18 cellular contexts compared by ENCODE assay signal in genomic region chr3:50454671-50455070, GRCh38. TPM values are rescaled to one million over a fixed set of nuclear protein-coding genes. Genes with fewer than 3 reads are reported as not detected.
A peak's percentile ranks its signal among the peaks of the same experiment; 100 is the strongest.
DNase-seq lines count a peak whose midpoint lies in the region; ATAC-seq and TF ChIP-seq lines count a peak whose summit lies in the region.
"Had no signal": no experiment of that assay in that cellular context is flagged by ENCODE, and none has a peak within 500 bp of the region (broad histone marks: within the 10 kb centered on the region; RNA-seq: fewer than 3 reads in every experiment).

No MANE protein-coding gene starts in this region.

- 13 to 37% methylated on average over 1 to 3 of the region's 6 CpGs for WGBS in gastroesophageal sphincter (ENCODE audit: low coverage in 1 of 2), 2 donors
- no CpG with 5 or more reads among the region's 6 CpGs for WGBS in mesendoderm (ENCODE audit: extremely low coverage, insufficient coverage, low lambda C conversion rate)

- H3K27me3 ChIP-seq in gastroesophageal sphincter: no peaks in the 10 kb centered on the region
- no peaks in the 10 kb centered on the region for H3K27me3 ChIP-seq in mesendoderm (ENCODE audit: insufficient read depth, low read length, poor library complexity)

- H3K79me1 ChIP-seq in mesendoderm (ENCODE audit: low read length): no peaks in the 10 kb centered on the region

- no peak overlapping the region for H3K4me2 ChIP-seq in mesendoderm (ENCODE audit: low read length)

- peaks cover 2% of the 10 kb centered on the region; the same call in 1 of the 2 replicates for H3K27me3 Mint-ChIP-seq in WTC11 (ENCODE audit: low read depth)

- no peak overlapping the region for H3K4ac ChIP-seq in mesendoderm (ENCODE audit: low read depth, low read length)

- TF ChIP-seq EP300 in gastroesophageal sphincter (IDR thresholded peaks at IDR 0.05): no peak

- no peaks in the 10 kb centered on the region for H3K36me3 Mint-ChIP-seq in WTC11

- H3K27ac Mint-ChIP-seq in WTC11: peak overlapping the region; percentile 41

- peaks cover 32% of the 10 kb centered on the region for H3K4me1 Mint-ChIP-seq in WTC11

- TF ChIP-seq CTCF in WTC11 (IDR thresholded peaks at IDR 0.05) (no peak), gastroesophageal sphincter (IDR thresholded peaks at IDR 0.05) (no peak)

- H4K5ac ChIP-seq in mesendoderm (ENCODE audit: low read length): no peak overlapping the region

- no peak for TF ChIP-seq POLR2A in gastroesophageal sphincter (IDR thresholded peaks at IDR 0.05)

- POLR2A ChIA-PET in WTC11 (lab: Charles Lee): interaction anchor here (1.4 kb wide), 1 partner anchor 10 kb away, joined by 3 read pairs; no protein-coding TSS in a partner anchor

- no peaks in the 10 kb centered on the region for H3K79me2 ChIP-seq in mesendoderm (ENCODE audit: control insufficient read depth, insufficient read depth, low read length)

- H3K23ac ChIP-seq in mesendoderm (ENCODE audit: low read length): no peak overlapping the region

- CTCF ChIA-PET in WTC11 (lab: Charles Lee): interaction anchor here (0.9 to 1.3 kb wide), 5 partner anchors 11 to 157 kb away, joined by 3 to 6 read pairs (median 4); partner anchors contain the start of gene CISH

- no peak overlapping the region for H2BK5ac ChIP-seq in mesendoderm (ENCODE audit: low read length)

- no peak overlapping the region for H2AK5ac ChIP-seq in mesendoderm (ENCODE audit: low read length)

- ATAC-seq in WTC11: peak; percentile 76
- no peak for ATAC-seq in gastroesophageal sphincter
- no peak for ATAC-seq in GM21786 (IDR thresholded peaks at IDR 0.05; ENCODE audit: unreplicated experiment)
- no peak for ATAC-seq in GM18909 (IDR thresholded peaks at IDR 0.05; ENCODE audit: poor library complexity, unreplicated experiment)
- ATAC-seq: Panc1, Right ventricle myocardium inferior had no signal

- no peak overlapping the region for H4K8ac ChIP-seq in mesendoderm (ENCODE audit: low read depth, low read length)

- H3K4me1 ChIP-seq in gastroesophageal sphincter (peaks cover 0 to 41% (median 14%) of the 10 kb centered on the region in 3 donors), mesendoderm (ENCODE audit: control insufficient read depth, low read depth, low read length) (peaks cover 16% of the 10 kb centered on the region)
- H3K4me1 ChIP-seq: Caco-2 had no signal

- no peaks in the 10 kb centered on the region for H3K9me3 Mint-ChIP-seq in WTC11

- no peak overlapping the region for H2BK120ac ChIP-seq in mesendoderm (ENCODE audit: low read depth, low read length)

- H3K27ac ChIP-seq in gastroesophageal sphincter (peak overlapping the region in 3 of 4 donors; percentile 24 to 66 (median 42)), mesendoderm (ENCODE audit: low read depth, low read length) (no peak overlapping the region)
- H3K27ac ChIP-seq: GM23248, SK-N-MC had no signal

- H3K56ac ChIP-seq in mesendoderm (ENCODE audit: low read length): peak overlapping the region; percentile 59

- H3K9ac ChIP-seq in mesendoderm (ENCODE audit: low read length): peak overlapping the region; percentile 20
- H3K9ac ChIP-seq: GM23248 had no signal

- H2BK15ac ChIP-seq in mesendoderm (replicated peaks; ENCODE audit: low read depth): no peak overlapping the region

- DNase-seq in WTC11 (ENCODE audit: low spot score) (peak; percentile 50), mesendoderm (peak; percentile 57), putamen (ENCODE audit: low spot score) (no peak), DMS153 (lab: John Stamatoyannopoulos, UW) (no peak)
- DNase-seq: Caco-2, DMS53, GM23248, KG1, NCI-H1694, NCI-H2227 treated with DMSO at 0.1 percent for 48 hours, NCI-H524 treated with DMSO at 0.1 percent for 48 hours had no signal

- H3K4me3 ChIP-seq in gastroesophageal sphincter (no peak overlapping the region), mesendoderm (ENCODE audit: low read length) (no peak overlapping the region)
- H3K4me3 ChIP-seq: GM23248, SK-N-MC had no signal

- no peak overlapping the region for H3K18ac ChIP-seq in mesendoderm (ENCODE audit: low read length)

- no peak overlapping the region for H3K4me3 Mint-ChIP-seq in WTC11

- no peaks in the 10 kb centered on the region for H3K9me3 ChIP-seq in gastroesophageal sphincter
- H3K9me3 ChIP-seq: Caco-2 had no signal

- H3K36me3 ChIP-seq in gastroesophageal sphincter: no peaks in the 10 kb centered on the region
- H3K36me3 ChIP-seq in mesendoderm (ENCODE audit: control insufficient read depth, insufficient read depth, low read length): no peaks in the 10 kb centered on the region

TF ChIP-seq in WTC11, 78 proteins besides CTCF, POLR2A, EP300 and RAD21:
- TF ChIP-seq FOXK1 (CRISPR knock-in tag; IDR thresholded peaks at IDR 0.05) (no peak), ZNF423 (CRISPR knock-in tag; IDR thresholded peaks at IDR 0.05) (no peak), FOXP1 (CRISPR knock-in tag; IDR thresholded peaks at IDR 0.05; ENCODE audit: borderline replicate concordance) (no peak), KAT7 (CRISPR knock-in tag; IDR thresholded peaks at IDR 0.05; ENCODE audit: borderline replicate concordance) (no peak), RELA (CRISPR knock-in tag; IDR thresholded peaks at IDR 0.05; ENCODE audit: borderline replicate concordance) (no peak), ESRRA (CRISPR knock-in tag; IDR thresholded peaks at IDR 0.05; ENCODE audit: borderline replicate concordance) (no peak)
- TF ChIP-seq, protein P1, sequence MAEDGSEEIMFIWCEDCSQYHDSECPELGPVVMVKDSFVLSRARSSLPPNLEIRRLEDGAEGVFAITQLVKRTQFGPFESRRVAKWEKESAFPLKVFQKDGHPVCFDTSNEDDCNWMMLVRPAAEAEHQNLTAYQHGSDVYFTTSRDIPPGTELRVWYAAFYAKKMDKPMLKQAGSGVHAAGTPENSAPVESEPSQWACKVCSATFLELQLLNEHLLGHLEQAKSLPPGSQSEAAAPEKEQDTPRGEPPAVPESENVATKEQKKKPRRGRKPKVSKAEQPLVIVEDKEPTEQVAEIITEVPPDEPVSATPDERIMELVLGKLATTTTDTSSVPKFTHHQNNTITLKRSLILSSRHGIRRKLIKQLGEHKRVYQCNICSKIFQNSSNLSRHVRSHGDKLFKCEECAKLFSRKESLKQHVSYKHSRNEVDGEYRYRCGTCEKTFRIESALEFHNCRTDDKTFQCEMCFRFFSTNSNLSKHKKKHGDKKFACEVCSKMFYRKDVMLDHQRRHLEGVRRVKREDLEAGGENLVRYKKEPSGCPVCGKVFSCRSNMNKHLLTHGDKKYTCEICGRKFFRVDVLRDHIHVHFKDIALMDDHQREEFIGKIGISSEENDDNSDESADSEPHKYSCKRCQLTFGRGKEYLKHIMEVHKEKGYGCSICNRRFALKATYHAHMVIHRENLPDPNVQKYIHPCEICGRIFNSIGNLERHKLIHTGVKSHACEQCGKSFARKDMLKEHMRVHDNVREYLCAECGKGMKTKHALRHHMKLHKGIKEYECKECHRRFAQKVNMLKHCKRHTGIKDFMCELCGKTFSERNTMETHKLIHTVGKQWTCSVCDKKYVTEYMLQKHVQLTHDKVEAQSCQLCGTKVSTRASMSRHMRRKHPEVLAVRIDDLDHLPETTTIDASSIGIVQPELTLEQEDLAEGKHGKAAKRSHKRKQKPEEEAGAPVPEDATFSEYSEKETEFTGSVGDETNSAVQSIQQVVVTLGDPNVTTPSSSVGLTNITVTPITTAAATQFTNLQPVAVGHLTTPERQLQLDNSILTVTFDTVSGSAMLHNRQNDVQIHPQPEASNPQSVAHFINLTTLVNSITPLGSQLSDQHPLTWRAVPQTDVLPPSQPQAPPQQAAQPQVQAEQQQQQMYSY (CRISPR knock-in tag; IDR thresholded peaks at IDR 0.05): no peak
- TF ChIP-seq, protein P2, sequence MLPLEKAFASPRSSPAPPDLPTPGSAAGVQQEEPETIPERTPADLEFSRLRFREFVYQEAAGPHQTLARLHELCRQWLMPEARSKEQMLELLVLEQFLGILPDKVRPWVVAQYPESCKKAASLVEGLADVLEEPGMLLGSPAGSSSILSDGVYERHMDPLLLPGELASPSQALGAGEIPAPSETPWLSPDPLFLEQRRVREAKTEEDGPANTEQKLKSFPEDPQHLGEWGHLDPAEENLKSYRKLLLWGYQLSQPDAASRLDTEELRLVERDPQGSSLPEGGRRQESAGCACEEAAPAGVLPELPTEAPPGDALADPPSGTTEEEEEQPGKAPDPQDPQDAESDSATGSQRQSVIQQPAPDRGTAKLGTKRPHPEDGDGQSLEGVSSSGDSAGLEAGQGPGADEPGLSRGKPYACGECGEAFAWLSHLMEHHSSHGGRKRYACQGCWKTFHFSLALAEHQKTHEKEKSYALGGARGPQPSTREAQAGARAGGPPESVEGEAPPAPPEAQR (CRISPR knock-in tag; IDR thresholded peaks at IDR 0.05): no peak

RNA-seq across cellular contexts. Expression of gene CACNA2D2, which starts 48.8 kb away (rescaled TPM):
- total RNA-seq in WTC11 (2021): 22.0 to 23.4 TPM (median 22.3 TPM) in 3 replicates
- total RNA-seq in gastroesophageal sphincter: 1 to 10 TPM in 1 of 4 donors, under 1 TPM in 3; 0.31 to 1.7 (median 0.66) TPM
- 4.1 TPM for polyA plus RNA-seq in mesendoderm (2013, experiment 1 of 2)
- 3.7 TPM for polyA plus RNA-seq in mesendoderm (2013, experiment 2 of 2)
- total RNA-seq: GM23248, M059J had no signal
- polyA plus RNA-seq: GM23248 had no signal

Comparison
In these comparisons a context has a peak if more than half of its experiments do, and no peak if none do; other contexts are left out.
1. DNase-seq: peak in WTC11 (single experiment) and mesendoderm (single experiment); none in putamen (single experiment) and DMS153 (single experiment).